In genomic region chr6:11085758-11086435, GRCh38 we compare ENCODE assay signal across 20 cellular contexts. TPM values are rescaled to one million over a fixed set of nuclear protein-coding genes. Genes with fewer than 3 reads are reported as not detected.
DNase-seq lines count a peak whose midpoint lies in the region; ATAC-seq and TF ChIP-seq lines count a peak whose summit lies in the region.
"Had no signal": no experiment of that assay in that cellular context is flagged by ENCODE, and none has a peak within 500 bp of the region (broad histone marks: within the 10 kb centered on the region; RNA-seq: fewer than 3 reads in every experiment).

No MANE protein-coding gene starts in this region.

- H4K20me1 ChIP-seq in fibroblast of lung (ENCODE audit: control insufficient read depth, extremely low read depth, insufficient read depth, low read length): no peaks in the 10 kb centered on the region
- H4K20me1 ChIP-seq: BLaER1 had no signal

- H2AK5ac ChIP-seq in trophoblast cell (ENCODE audit: low read length): no peak overlapping the region

- no peaks in the 10 kb centered on the region for H3K9me3 Mint-ChIP-seq in activated CD8-positive, alpha-beta memory T cell treated with anti-CD3 and anti-CD28 coated beads, Interleukin-2, amount 10 ng/mL, durations not matched to agents 7 days and 5 days (ENCODE audit: low read depth)
- H3K9me3 Mint-ChIP-seq: activated naive CD8-positive, alpha-beta T cell treated with anti-CD3 and anti-CD28 coated beads, Interleukin-2, amount 50 U/mL, for 24 hours; activated T-helper 17 cell treated with anti-CD3 and anti-CD28 coated beads, Interleukin-2, amount 50 U/mL, for 72 hours had no signal

- no peaks in the 10 kb centered on the region for H3K36me3 Mint-ChIP-seq in activated CD8-positive, alpha-beta memory T cell treated with anti-CD3 and anti-CD28 coated beads, Interleukin-2, amount 10 ng/mL, durations not matched to agents 7 days and 5 days

- H4K8ac ChIP-seq in trophoblast cell (ENCODE audit: low read depth, low read length): peak overlapping the region; percentile 42

- H3K9me3 ChIP-seq in SJSA1 (replicated peaks) (no peaks in the 10 kb centered on the region), fibroblast of lung (ENCODE audit: control insufficient read depth, insufficient read depth, low read depth, low read length) (no peaks in the 10 kb centered on the region), trophoblast cell (ENCODE audit: insufficient read depth, low read depth, low read length) (no peaks in the 10 kb centered on the region)
- H3K9me3 ChIP-seq: upper lobe of left lung had no signal

- H3K27ac ChIP-seq in SJSA1 (peak overlapping the region; percentile 45), fibroblast of lung (ENCODE audit: insufficient read depth, low read length) (no peak overlapping the region), trophoblast cell (ENCODE audit: low read depth, low read length) (peak overlapping the region; percentile 90)
- H3K27ac ChIP-seq: BLaER1, upper lobe of left lung had no signal

- H3K4me3 ChIP-seq in SJSA1: no peak overlapping the region
- H3K4me3 ChIP-seq in fibroblast of lung (replicated peaks in 1 of 4; ENCODE audit: control extremely low read depth in 1 of 4, insufficient read depth in 1 of 4, low read depth in 3 of 4, low read length in 4 of 4): no peak overlapping the region
- no peak overlapping the region for H3K4me3 ChIP-seq in trophoblast cell (ENCODE audit: low read depth, low read length)
- H3K4me3 ChIP-seq: BLaER1, upper lobe of left lung had no signal

- H3K27me3 Mint-ChIP-seq in activated CD8-positive, alpha-beta memory T cell treated with anti-CD3 and anti-CD28 coated beads, Interleukin-2, amount 10 ng/mL, durations not matched to agents 7 days and 5 days: peaks cover 2% of the 10 kb centered on the region

- H3K4me3 Mint-ChIP-seq in activated CD8-positive, alpha-beta memory T cell treated with anti-CD3 and anti-CD28 coated beads, Interleukin-2, amount 10 ng/mL, durations not matched to agents 7 days and 5 days: no peak overlapping the region
- H3K4me3 Mint-ChIP-seq: activated naive CD8-positive, alpha-beta T cell treated with anti-CD3 and anti-CD28 coated beads, Interleukin-2, amount 50 U/mL, for 24 hours; activated T-helper 17 cell treated with anti-CD3 and anti-CD28 coated beads, Interleukin-2, amount 50 U/mL, for 72 hours had no signal

- peak overlapping the region; percentile 84 for H4K91ac ChIP-seq in trophoblast cell (ENCODE audit: low read depth, low read length)

- H3K27ac Mint-ChIP-seq in activated CD8-positive, alpha-beta memory T cell treated with anti-CD3 and anti-CD28 coated beads, Interleukin-2, amount 10 ng/mL, durations not matched to agents 7 days and 5 days: no peak overlapping the region
- H3K27ac Mint-ChIP-seq: activated naive CD8-positive, alpha-beta T cell treated with anti-CD3 and anti-CD28 coated beads, Interleukin-2, amount 50 U/mL, for 24 hours; activated T-helper 17 cell treated with anti-CD3 and anti-CD28 coated beads, Interleukin-2, amount 50 U/mL, for 72 hours had no signal

- H3K4me1 ChIP-seq in SJSA1 (replicated peaks) (peaks cover 17% of the 10 kb centered on the region), fibroblast of lung (ENCODE audit: control insufficient read depth, extremely low read depth, insufficient read depth, low read length) (no peaks in the 10 kb centered on the region), trophoblast cell (ENCODE audit: control insufficient read depth in 1 of 2, insufficient read depth in 2 of 2, low read length in 2 of 2) (peaks cover 15 to 19% of the 10 kb centered on the region in 2 experiments)
- H3K4me1 ChIP-seq: BLaER1, upper lobe of left lung had no signal

- H2BK120ac ChIP-seq in trophoblast cell (ENCODE audit: insufficient read depth, low read length, poor library complexity): peak overlapping the region; percentile 89

- H3K27me3 ChIP-seq in SJSA1 (replicated peaks) (no peaks in the 10 kb centered on the region), fibroblast of lung (ENCODE audit: control insufficient read depth, insufficient read depth, low read length) (no peaks in the 10 kb centered on the region), trophoblast cell (ENCODE audit: insufficient read depth, low read length) (no peaks in the 10 kb centered on the region)
- H3K27me3 ChIP-seq: BLaER1, upper lobe of left lung had no signal

- H2BK5ac ChIP-seq in trophoblast cell (ENCODE audit: low read depth, low read length, poor library complexity): peak overlapping the region; percentile 54

- no peak overlapping the region for H2AFZ ChIP-seq in fibroblast of lung (ENCODE audit: low read length)
- no peak overlapping the region for H2AFZ ChIP-seq in trophoblast cell (ENCODE audit: insufficient read depth, low read length, poor library complexity)

- no peak for TF ChIP-seq CTCF in fibroblast of lung (conservative IDR thresholded peaks at IDR 0.05 in 1 of 2, IDR thresholded peaks at IDR 0.05 in 1 of 2; ENCODE audit: low read depth in 1 of 2, low read length in 2 of 2)

- H4K12ac ChIP-seq in trophoblast cell (ENCODE audit: low read depth, low read length): no peak overlapping the region

- H3K9ac ChIP-seq in fibroblast of lung (ENCODE audit: insufficient read depth, low read length): no peak overlapping the region
- no peak overlapping the region for H3K9ac ChIP-seq in trophoblast cell (ENCODE audit: low read length)
- H3K9ac ChIP-seq: BLaER1 had no signal

- H2BK12ac ChIP-seq in trophoblast cell (ENCODE audit: low read length): no peak overlapping the region

- H3K14ac ChIP-seq in trophoblast cell (ENCODE audit: low read length): peak overlapping the region; percentile 64

- no peaks in the 10 kb centered on the region for H3K36me3 ChIP-seq in SJSA1
- no peaks in the 10 kb centered on the region for H3K36me3 ChIP-seq in fibroblast of lung (ENCODE audit: control insufficient read depth, insufficient read depth, low read length)
- H3K36me3 ChIP-seq in trophoblast cell (ENCODE audit: control insufficient read depth in 1 of 2, insufficient read depth in 2 of 2, low read length in 2 of 2): no peaks in the 10 kb centered on the region
- H3K36me3 ChIP-seq: BLaER1, upper lobe of left lung had no signal

- no peaks in the 10 kb centered on the region for H3K4me1 Mint-ChIP-seq in activated CD8-positive, alpha-beta memory T cell treated with anti-CD3 and anti-CD28 coated beads, Interleukin-2, amount 10 ng/mL, durations not matched to agents 7 days and 5 days
- H3K4me1 Mint-ChIP-seq: activated naive CD8-positive, alpha-beta T cell treated with anti-CD3 and anti-CD28 coated beads, Interleukin-2, amount 50 U/mL, for 24 hours; activated T-helper 17 cell treated with anti-CD3 and anti-CD28 coated beads, Interleukin-2, amount 50 U/mL, for 72 hours had no signal

- no peak overlapping the region for H3K18ac ChIP-seq in trophoblast cell (ENCODE audit: low read length)

- CTCF ChIA-PET in activated CD8-positive, alpha-beta memory T cell treated with anti-CD3 and anti-CD28 coated beads, Interleukin-2, amount 10 ng/mL, durations not matched to agents 7 days and 5 days (lab: Charles Lee): no interaction called here

- no peak overlapping the region for H3K4ac ChIP-seq in trophoblast cell (ENCODE audit: low read depth, low read length)

- WGBS in trophoblast cell (ENCODE audit: extremely low coverage, insufficient coverage, insufficient read length): no CpG with 5 or more reads among the region's 3 CpGs

- no peak for ATAC-seq in activated CD8-positive, alpha-beta memory T cell treated with anti-CD3 and anti-CD28 coated beads, Interleukin-2, amount 10 ng/mL, durations not matched to agents 7 days and 5 days
- ATAC-seq: activated naive CD8-positive, alpha-beta T cell treated with anti-CD3 and anti-CD28 coated beads, Interleukin-2, amount 50 U/mL, for 24 hours; activated T-helper 17 cell treated with anti-CD3 and anti-CD28 coated beads, Interleukin-2, amount 50 U/mL, for 72 hours had no signal

- H3K79me2 ChIP-seq in fibroblast of lung (ENCODE audit: control insufficient read depth, insufficient read depth, low read length) (no peaks in the 10 kb centered on the region), trophoblast cell (ENCODE audit: control insufficient read depth, insufficient read depth, low read length, poor library complexity) (peaks cover 4% of the 10 kb centered on the region)

- no peak overlapping the region for H3K23ac ChIP-seq in trophoblast cell (ENCODE audit: low read length)

- DNase-seq in COLO829 (ENCODE audit: low spot score) (peak; percentile 35), SJSA1 (ENCODE audit: low read depth in 1 of 2, low spot score in 2 of 2) (peak; percentile 4 to 60), fibroblast of lung (ENCODE audit: low read depth in 2 of 2) (peak; percentile 11 to 92), trophoblast cell (peak in 1 of 2 donors; percentile 83), NCI-H187 treated with DMSO at 0.1 percent for 48 hours (lab: John Stamatoyannopoulos, UW) (no peak), HUDEP-2 (lab: John Stamatoyannopoulos, UW; ENCODE audit: unreplicated experiment in 76 of 76) (no peak)
- no peak for DNase-seq in activated CD8-positive, alpha-beta memory T cell treated with anti-CD3 and anti-CD28 coated beads, Interleukin-2, amount 10 ng/mL, durations not matched to agents 7 days and 5 days
- DNase-seq: activated naive CD8-positive, alpha-beta T cell treated with anti-CD3 and anti-CD28 coated beads, Interleukin-2, amount 50 U/mL, for 24 hours; cerebellar nuclear complex; NCI-H69; OCI-M1; stimulated activated naive CD4-positive, alpha-beta T cell; T-helper 9 cell; upper lobe of left lung had no signal

- peaks cover 28% of the 10 kb centered on the region for H3K79me1 ChIP-seq in trophoblast cell (ENCODE audit: low read length)

- H3K4me2 ChIP-seq in fibroblast of lung (ENCODE audit: extremely low read depth, insufficient read depth, low read length) (no peak overlapping the region), trophoblast cell (ENCODE audit: low read length) (no peak overlapping the region)
- H3K4me2 ChIP-seq: BLaER1 had no signal

RNA-seq across cellular contexts. Expression of gene SMIM13, which starts 7.7 kb away (rescaled TPM):
- 22.1 and 35.9 TPM in 2 replicates for total RNA-seq in SJSA1 (2014; rRNA removed; shearing (Covaris generic))
- total RNA-seq in fibroblast of lung: 6.7 and 7.4 TPM in 2 replicates
- 4.6 and 6.9 TPM in 2 replicates for polyA plus RNA-seq in fibroblast of lung
- polyA plus RNA-seq in fibroblast of lung (2012): 6.8 and 8.7 TPM in 2 replicates
- 0.26 TPM in 1 of 2 replicates, not detected in the other for polyA minus RNA-seq in fibroblast of lung (ENCODE audit: low replicate concordance)
- polyA plus RNA-seq in trophoblast cell (2013): 26.5 and 28.9 TPM in 2 replicates
- 10 to 100 TPM in 1 of 2 experiments, 1 to 10 TPM in 1; 9.1 to 11.5 TPM for total RNA-seq in activated CD8-positive, alpha-beta memory T cell treated with anti-CD3 and anti-CD28 coated beads, Interleukin-2, amount 10 ng/mL, durations not matched to agents 7 days and 5 days

RNA-seq across cellular contexts. Expression of gene ERVFRD-1, which starts 25.6 kb away (rescaled TPM):
- total RNA-seq in SJSA1 (2014; rRNA removed; shearing (Covaris generic)): not detected in 2 replicates
- total RNA-seq in fibroblast of lung: not detected in 2 replicates
- polyA plus RNA-seq in fibroblast of lung: not detected in 2 replicates
- not detected in 2 replicates for polyA plus RNA-seq in fibroblast of lung (2012)
- polyA minus RNA-seq in fibroblast of lung (ENCODE audit: low replicate concordance): not detected in 2 replicates
- polyA plus RNA-seq in trophoblast cell (2013): 216 and 232 TPM in 2 replicates
- total RNA-seq in activated CD8-positive, alpha-beta memory T cell treated with anti-CD3 and anti-CD28 coated beads, Interleukin-2, amount 10 ng/mL, durations not matched to agents 7 days and 5 days: not detected
- total RNA-seq: activated CD8-positive, alpha-beta memory T cell treated with anti-CD3 and anti-CD28 coated beads for 36 hours; HT-29; renal cortical epithelial cell had no signal

RNA-seq across cellular contexts. Expression of gene ELOVL2, which starts 41.8 kb away (rescaled TPM):
- total RNA-seq in SJSA1 (2014; rRNA removed; shearing (Covaris generic)): 6.8 and 10.9 TPM in 2 replicates
- under 0.01 and 1.0 TPM in 2 replicates for total RNA-seq in fibroblast of lung
- polyA plus RNA-seq in fibroblast of lung: 1.7 and 13.9 TPM in 2 replicates
- polyA plus RNA-seq in fibroblast of lung (2012): 1.1 and 8.5 TPM in 2 replicates
- 1.0 and 3.7 TPM in 2 replicates for polyA minus RNA-seq in fibroblast of lung (ENCODE audit: low replicate concordance)
- 0.90 and 1.0 TPM in 2 replicates for polyA plus RNA-seq in trophoblast cell (2013)
- total RNA-seq in activated CD8-positive, alpha-beta memory T cell treated with anti-CD3 and anti-CD28 coated beads, Interleukin-2, amount 10 ng/mL, durations not matched to agents 7 days and 5 days: not detected
- total RNA-seq: activated CD8-positive, alpha-beta memory T cell treated with anti-CD3 and anti-CD28 coated beads for 36 hours; activated T-helper 17 cell treated with anti-CD3 and anti-CD28 coated beads, Interleukin-2, amount 50 U/mL, for 72 hours; HT-29; mononuclear cell had no signal

Comparison
In these comparisons a context has a peak if more than half of its experiments do, and no peak if none do; other contexts are left out.
1. DNase-seq: peak in COLO829 (single experiment), SJSA1 (2 of 2) and fibroblast of lung (2 of 2); none in activated CD8-positive, alpha-beta memory T cell treated with anti-CD3 and anti-CD28 coated beads, Interleukin-2, amount 10 ng/mL, durations not matched to agents 7 days and 5 days (single experiment), NCI-H187 treated with DMSO at 0.1 percent for 48 hours (single experiment) and HUDEP-2 (0 of 76).